1 cellular context compared by ENCODE assay signal in genomic region chr12:97027482-97027881, GRCh38.
TF ChIP-seq lines count a peak whose summit lies in the region.

No MANE protein-coding gene starts in this region.

TF ChIP-seq in GM23338, 12 proteins besides CTCF, POLR2A, EP300 and RAD21 (continued from another document):
- TF ChIP-seq, protein P1, sequence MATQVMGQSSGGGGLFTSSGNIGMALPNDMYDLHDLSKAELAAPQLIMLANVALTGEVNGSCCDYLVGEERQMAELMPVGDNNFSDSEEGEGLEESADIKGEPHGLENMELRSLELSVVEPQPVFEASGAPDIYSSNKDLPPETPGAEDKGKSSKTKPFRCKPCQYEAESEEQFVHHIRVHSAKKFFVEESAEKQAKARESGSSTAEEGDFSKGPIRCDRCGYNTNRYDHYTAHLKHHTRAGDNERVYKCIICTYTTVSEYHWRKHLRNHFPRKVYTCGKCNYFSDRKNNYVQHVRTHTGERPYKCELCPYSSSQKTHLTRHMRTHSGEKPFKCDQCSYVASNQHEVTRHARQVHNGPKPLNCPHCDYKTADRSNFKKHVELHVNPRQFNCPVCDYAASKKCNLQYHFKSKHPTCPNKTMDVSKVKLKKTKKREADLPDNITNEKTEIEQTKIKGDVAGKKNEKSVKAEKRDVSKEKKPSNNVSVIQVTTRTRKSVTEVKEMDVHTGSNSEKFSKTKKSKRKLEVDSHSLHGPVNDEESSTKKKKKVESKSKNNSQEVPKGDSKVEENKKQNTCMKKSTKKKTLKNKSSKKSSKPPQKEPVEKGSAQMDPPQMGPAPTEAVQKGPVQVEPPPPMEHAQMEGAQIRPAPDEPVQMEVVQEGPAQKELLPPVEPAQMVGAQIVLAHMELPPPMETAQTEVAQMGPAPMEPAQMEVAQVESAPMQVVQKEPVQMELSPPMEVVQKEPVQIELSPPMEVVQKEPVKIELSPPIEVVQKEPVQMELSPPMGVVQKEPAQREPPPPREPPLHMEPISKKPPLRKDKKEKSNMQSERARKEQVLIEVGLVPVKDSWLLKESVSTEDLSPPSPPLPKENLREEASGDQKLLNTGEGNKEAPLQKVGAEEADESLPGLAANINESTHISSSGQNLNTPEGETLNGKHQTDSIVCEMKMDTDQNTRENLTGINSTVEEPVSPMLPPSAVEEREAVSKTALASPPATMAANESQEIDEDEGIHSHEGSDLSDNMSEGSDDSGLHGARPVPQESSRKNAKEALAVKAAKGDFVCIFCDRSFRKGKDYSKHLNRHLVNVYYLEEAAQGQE (IDR thresholded peaks at IDR 0.05; ENCODE audit: unreplicated experiment) = no peak
- no peak for TF ChIP-seq ZNF331 (CRISPR knock-in tag; IDR thresholded peaks at IDR 0.05; ENCODE audit: low read depth)
- no peak for TF ChIP-seq JUNB (IDR thresholded peaks at IDR 0.05; ENCODE audit: unreplicated experiment)
- no peak for TF ChIP-seq STAT1 (IDR thresholded peaks at IDR 0.05; ENCODE audit: unreplicated experiment)
- TF ChIP-seq ZNF114 (CRISPR knock-in tag; IDR thresholded peaks at IDR 0.05) = no peak
- no peak for TF ChIP-seq NANOG (IDR thresholded peaks at IDR 0.05; ENCODE audit: borderline replicate concordance)
- TF ChIP-seq CREB1 (CRISPR knock-in tag; IDR thresholded peaks at IDR 0.05; ENCODE audit: low read depth) = no peak
- no peak for TF ChIP-seq POLR2AphosphoS5 (IDR thresholded peaks at IDR 0.05; ENCODE audit: low read depth)
- TF ChIP-seq, protein P2, sequence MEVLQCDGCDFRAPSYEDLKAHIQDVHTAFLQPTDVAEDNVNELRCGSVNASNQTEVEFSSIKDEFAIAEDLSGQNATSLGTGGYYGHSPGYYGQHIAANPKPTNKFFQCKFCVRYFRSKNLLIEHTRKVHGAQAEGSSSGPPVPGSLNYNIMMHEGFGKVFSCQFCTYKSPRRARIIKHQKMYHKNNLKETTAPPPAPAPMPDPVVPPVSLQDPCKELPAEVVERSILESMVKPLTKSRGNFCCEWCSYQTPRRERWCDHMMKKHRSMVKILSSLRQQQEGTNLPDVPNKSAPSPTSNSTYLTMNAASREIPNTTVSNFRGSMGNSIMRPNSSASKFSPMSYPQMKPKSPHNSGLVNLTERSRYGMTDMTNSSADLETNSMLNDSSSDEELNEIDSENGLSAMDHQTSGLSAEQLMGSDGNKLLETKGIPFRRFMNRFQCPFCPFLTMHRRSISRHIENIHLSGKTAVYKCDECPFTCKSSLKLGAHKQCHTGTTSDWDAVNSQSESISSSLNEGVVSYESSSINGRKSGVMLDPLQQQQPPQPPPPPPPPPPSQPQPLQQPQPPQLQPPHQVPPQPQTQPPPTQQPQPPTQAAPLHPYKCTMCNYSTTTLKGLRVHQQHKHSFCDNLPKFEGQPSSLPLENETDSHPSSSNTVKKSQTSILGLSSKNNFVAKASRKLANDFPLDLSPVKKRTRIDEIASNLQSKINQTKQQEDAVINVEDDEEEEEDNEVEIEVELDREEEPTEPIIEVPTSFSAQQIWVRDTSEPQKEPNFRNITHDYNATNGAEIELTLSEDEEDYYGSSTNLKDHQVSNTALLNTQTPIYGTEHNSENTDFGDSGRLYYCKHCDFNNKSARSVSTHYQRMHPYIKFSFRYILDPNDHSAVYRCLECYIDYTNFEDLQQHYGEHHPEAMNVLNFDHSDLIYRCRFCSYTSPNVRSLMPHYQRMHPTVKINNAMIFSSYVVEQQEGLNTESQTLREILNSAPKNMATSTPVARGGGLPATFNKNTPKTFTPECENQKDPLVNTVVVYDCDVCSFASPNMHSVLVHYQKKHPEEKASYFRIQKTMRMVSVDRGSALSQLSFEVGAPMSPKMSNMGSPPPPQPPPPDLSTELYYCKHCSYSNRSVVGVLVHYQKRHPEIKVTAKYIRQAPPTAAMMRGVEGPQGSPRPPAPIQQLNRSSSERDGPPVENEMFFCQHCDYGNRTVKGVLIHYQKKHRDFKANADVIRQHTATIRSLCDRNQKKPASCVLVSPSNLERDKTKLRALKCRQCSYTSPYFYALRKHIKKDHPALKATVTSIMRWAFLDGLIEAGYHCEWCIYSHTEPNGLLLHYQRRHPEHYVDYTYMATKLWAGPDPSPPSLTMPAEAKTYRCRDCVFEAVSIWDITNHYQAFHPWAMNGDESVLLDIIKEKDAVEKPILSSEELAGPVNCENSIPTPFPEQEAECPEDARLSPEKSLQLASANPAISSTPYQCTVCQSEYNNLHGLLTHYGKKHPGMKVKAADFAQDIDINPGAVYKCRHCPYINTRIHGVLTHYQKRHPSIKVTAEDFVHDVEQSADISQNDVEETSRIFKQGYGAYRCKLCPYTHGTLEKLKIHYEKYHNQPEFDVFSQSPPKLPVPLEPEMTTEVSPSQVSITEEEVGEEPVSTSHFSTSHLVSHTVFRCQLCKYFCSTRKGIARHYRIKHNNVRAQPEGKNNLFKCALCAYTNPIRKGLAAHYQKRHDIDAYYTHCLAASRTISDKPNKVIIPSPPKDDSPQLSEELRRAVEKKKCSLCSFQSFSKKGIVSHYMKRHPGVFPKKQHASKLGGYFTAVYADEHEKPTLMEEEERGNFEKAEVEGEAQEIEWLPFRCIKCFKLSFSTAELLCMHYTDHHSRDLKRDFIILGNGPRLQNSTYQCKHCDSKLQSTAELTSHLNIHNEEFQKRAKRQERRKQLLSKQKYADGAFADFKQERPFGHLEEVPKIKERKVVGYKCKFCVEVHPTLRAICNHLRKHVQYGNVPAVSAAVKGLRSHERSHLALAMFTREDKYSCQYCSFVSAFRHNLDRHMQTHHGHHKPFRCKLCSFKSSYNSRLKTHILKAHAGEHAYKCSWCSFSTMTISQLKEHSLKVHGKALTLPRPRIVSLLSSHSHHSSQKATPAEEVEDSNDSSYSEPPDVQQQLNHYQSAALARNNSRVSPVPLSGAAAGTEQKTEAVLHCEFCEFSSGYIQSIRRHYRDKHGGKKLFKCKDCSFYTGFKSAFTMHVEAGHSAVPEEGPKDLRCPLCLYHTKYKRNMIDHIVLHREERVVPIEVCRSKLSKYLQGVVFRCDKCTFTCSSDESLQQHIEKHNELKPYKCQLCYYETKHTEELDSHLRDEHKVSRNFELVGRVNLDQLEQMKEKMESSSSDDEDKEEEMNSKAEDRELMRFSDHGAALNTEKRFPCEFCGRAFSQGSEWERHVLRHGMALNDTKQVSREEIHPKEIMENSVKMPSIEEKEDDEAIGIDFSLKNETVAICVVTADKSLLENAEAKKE (CRISPR knock-in tag; IDR thresholded peaks at IDR 0.05) = no peak
